ENCODE assay signal across 18 cellular contexts in the genomic region with DNA sequence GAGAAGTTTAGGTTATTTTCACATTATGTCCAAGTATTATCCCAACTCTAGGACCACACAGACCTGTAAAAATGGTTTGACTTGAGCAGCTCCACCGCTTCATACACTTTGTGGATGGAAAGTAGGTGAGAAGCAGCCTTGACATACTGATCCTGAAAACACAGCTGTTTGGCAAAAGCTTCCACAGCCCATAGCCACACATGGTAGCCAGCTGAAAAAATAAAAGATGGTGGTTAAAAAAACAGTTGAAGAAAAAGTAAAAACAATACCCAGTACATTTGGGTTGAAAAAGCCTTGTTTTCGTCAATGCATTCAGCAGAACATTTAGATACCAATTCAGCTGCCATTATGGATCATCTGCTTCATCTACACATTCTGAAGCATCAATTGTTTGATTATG. TPM values are rescaled to one million over a fixed set of nuclear protein-coding genes. Genes with fewer than 3 reads are reported as not detected.
"Had no signal": no experiment of that assay in that cellular context is flagged by ENCODE, and none has a peak within 500 bp of the region (broad histone marks: within the 10 kb centered on the region; RNA-seq: fewer than 3 reads in every experiment).

No MANE protein-coding gene starts in this region.

- DNase-seq: activated CD4-positive, alpha-beta memory T cell treated with anti-CD3 and anti-CD28 coated beads for 36 hours; activated gamma-delta T cell; activated naive CD8-positive, alpha-beta T cell treated with anti-CD3 and anti-CD28 coated beads for 36 hours; activated T-cell treated with anti-CD3 and anti-CD28 coated beads, Interleukin-2, amount 50 U/mL, for 4 hours; aorta; colonic mucosa; effector CD8-positive, alpha-beta T cell; heart left ventricle; left ventricle myocardium inferior; mesenchymal stem cell; nephron progenitor cell; psoas muscle; sigmoid colon; stimulated activated CD4-positive, alpha-beta T cell treated with anti-CD3 and anti-CD28 coated beads, Interleukin-15, amount 100 ng/mL, for 24 hours; stimulated activated CD4-positive, alpha-beta T cell treated with anti-CD3 and anti-CD28 coated beads, Interleukin-4, amount 100 ng/mL, for 24 hours; SW 1271 had no signal

- H3K9me3 Mint-ChIP-seq: activated CD4-positive, alpha-beta memory T cell treated with anti-CD3 and anti-CD28 coated beads for 36 hours; activated naive CD8-positive, alpha-beta T cell treated with anti-CD3 and anti-CD28 coated beads for 36 hours; activated T-cell treated with anti-CD3 and anti-CD28 coated beads, Interleukin-2, amount 50 U/mL, for 4 hours; nephron progenitor cell; stimulated activated naive CD8-positive, alpha-beta T cell treated with anti-CD3 and anti-CD28 coated beads, Interleukin-15, Interleukin-2, amounts not matched to agents 100 ng/mL and 50 ng/mL, for 24 hours had no signal

- H3K27ac ChIP-seq: colonic mucosa, heart left ventricle, left ventricle myocardium inferior, psoas muscle had no signal

- H3K4me3 ChIP-seq: colonic mucosa, heart left ventricle, left ventricle myocardium inferior, psoas muscle, sigmoid colon, tibial nerve had no signal

- H3K4me3 Mint-ChIP-seq: activated CD4-positive, alpha-beta memory T cell treated with anti-CD3 and anti-CD28 coated beads for 36 hours; activated naive CD8-positive, alpha-beta T cell treated with anti-CD3 and anti-CD28 coated beads for 36 hours; activated T-cell treated with anti-CD3 and anti-CD28 coated beads, Interleukin-2, amount 50 U/mL, for 4 hours; nephron progenitor cell; stimulated activated naive CD8-positive, alpha-beta T cell treated with anti-CD3 and anti-CD28 coated beads, Interleukin-15, Interleukin-2, amounts not matched to agents 100 ng/mL and 50 ng/mL, for 24 hours had no signal

- H3K4me1 Mint-ChIP-seq: activated naive CD8-positive, alpha-beta T cell treated with anti-CD3 and anti-CD28 coated beads for 36 hours; nephron progenitor cell had no signal

- H3K9me3 ChIP-seq: colonic mucosa, heart left ventricle, left ventricle myocardium inferior, psoas muscle, sigmoid colon, tibial nerve had no signal

- H3K27ac Mint-ChIP-seq: activated CD4-positive, alpha-beta memory T cell treated with anti-CD3 and anti-CD28 coated beads for 36 hours; activated naive CD8-positive, alpha-beta T cell treated with anti-CD3 and anti-CD28 coated beads for 36 hours; stimulated activated naive CD8-positive, alpha-beta T cell treated with anti-CD3 and anti-CD28 coated beads, Interleukin-15, Interleukin-2, amounts not matched to agents 100 ng/mL and 50 ng/mL, for 24 hours had no signal

- H3K27me3 ChIP-seq: colonic mucosa, heart left ventricle, sigmoid colon, tibial nerve had no signal

- H3K27me3 Mint-ChIP-seq: activated CD4-positive, alpha-beta memory T cell treated with anti-CD3 and anti-CD28 coated beads for 36 hours; activated naive CD8-positive, alpha-beta T cell treated with anti-CD3 and anti-CD28 coated beads for 36 hours; stimulated activated naive CD8-positive, alpha-beta T cell treated with anti-CD3 and anti-CD28 coated beads, Interleukin-15, Interleukin-2, amounts not matched to agents 100 ng/mL and 50 ng/mL, for 24 hours had no signal

- H3K4me1 ChIP-seq: colonic mucosa, heart left ventricle, psoas muscle, sigmoid colon had no signal

- ATAC-seq: activated T-cell treated with anti-CD3 and anti-CD28 coated beads, Interleukin-2, amount 50 U/mL, for 4 hours; heart left ventricle; psoas muscle had no signal

- H3K36me3 ChIP-seq: colonic mucosa had no signal

RNA-seq across cellular contexts. Expression of a gene that starts 50.9 kb away (rescaled TPM):
- total RNA-seq: activated CD4-positive, alpha-beta memory T cell treated with anti-CD3 and anti-CD28 coated beads for 36 hours had no signal
